8 cellular contexts compared by ENCODE assay signal in the genomic region with DNA sequence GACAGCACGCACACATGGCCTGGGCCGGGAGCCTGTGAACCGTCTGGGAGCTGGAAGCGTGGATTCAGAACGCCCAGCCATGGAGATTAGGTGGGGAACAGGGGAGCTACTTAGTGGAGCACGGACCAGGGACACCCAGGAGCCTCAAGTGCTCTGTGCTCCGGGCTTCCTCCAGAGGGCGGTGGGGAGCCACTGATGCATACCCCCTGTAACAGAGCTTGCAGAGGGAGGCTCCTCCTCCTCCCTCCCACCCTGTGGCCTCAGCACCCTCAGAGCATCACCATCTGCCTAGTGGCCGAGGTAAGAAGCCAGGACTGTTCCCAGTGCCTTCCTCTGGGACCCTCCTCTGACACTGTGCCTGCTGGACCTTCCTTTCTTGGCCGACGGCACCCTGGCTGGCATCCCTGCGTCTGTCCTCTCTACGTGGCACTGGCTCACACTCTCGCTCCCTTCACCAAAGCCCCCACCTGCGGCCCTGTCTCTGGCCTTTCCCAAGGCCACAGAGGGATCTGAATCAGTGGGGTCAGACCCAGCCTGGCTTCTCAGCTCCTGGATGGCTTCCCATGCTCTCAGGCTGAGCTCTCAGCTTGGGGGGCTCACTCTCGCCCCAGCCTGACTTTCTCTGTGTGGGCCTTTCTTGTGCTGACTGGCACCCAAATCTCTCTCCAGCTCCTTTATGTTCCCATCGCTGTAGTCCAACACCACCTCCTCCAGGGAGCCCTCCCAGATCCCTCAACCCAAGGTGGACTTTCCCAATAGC.
A peak's percentile ranks its signal among the peaks of the same experiment; 100 is the strongest.
DNase-seq lines count a peak whose midpoint lies in the region; ATAC-seq and TF ChIP-seq lines count a peak whose summit lies in the region.

No MANE protein-coding gene starts in this region.

- POLR2A ChIA-PET in A673 (lab: Charles Lee; ENCODE audit: low non-redundant PET): interaction anchor here (0.5 kb wide), 1 partner anchor 48 kb away, joined by 4 read pairs; no protein-coding TSS in a partner anchor
- POLR2A ChIA-PET in PC-9 (lab: Charles Lee; ENCODE audit: unreplicated experiment): no interaction called here

- H3K27me3 ChIP-seq in A673 (replicated peaks; ENCODE audit: insufficient read depth, low read depth, low read length, poor library complexity): no peaks in the 10 kb centered on the region
- H3K27me3 ChIP-seq in PC-9 (ENCODE audit: insufficient read depth, low read depth): peaks cover 100% of the 10 kb centered on the region
- H3K27me3 ChIP-seq in colonic mucosa: no peaks in the 10 kb centered on the region
- H3K27me3 ChIP-seq in effector memory CD4-positive, alpha-beta T cell (replicated peaks; ENCODE audit: control insufficient read depth, insufficient read depth, low read length, poor library complexity, severe bottlenecking): no peaks in the 10 kb centered on the region

- H3K36me3 ChIP-seq in A673 (ENCODE audit: insufficient read depth, low read length, poor library complexity, severe bottlenecking) (no peaks in the 10 kb centered on the region), PC-9 (ENCODE audit: low read depth) (no peaks in the 10 kb centered on the region), colonic mucosa (no peaks in the 10 kb centered on the region)
- no peaks in the 10 kb centered on the region for H3K36me3 ChIP-seq in effector memory CD4-positive, alpha-beta T cell (ENCODE audit: control insufficient read depth, insufficient read depth, low read length)

- H3K9me2 ChIP-seq in PC-9 (ENCODE audit: insufficient read depth): no peaks in the 10 kb centered on the region

- no peak overlapping the region for H3K4me2 ChIP-seq in PC-9

- CTCF ChIA-PET in A673 (lab: Charles Lee): interaction anchor here (0.6 to 1.8 kb wide), 7 partner anchors 167 to 586 kb away, joined by 3 to 42 read pairs (median 4); no protein-coding TSS in a partner anchor
- CTCF ChIA-PET in PC-9 (lab: Charles Lee): interaction anchor here (0.6 kb wide), 1 partner anchor 789 kb away, joined by 7 read pairs; no protein-coding TSS in a partner anchor

- DNase-seq in A673 (ENCODE audit: low spot score): peak; percentile 87
- peak; percentile 29 for DNase-seq in HK-2 (ENCODE audit: unreplicated experiment)
- peak in 1 of 2 experiments; percentile 11 for DNase-seq in PC-9
- DNase-seq in colonic mucosa: peak; percentile 30
- DNase-seq in pons (ENCODE audit: low spot score): peak; percentile 25
- DNase-seq in effector memory CD4-positive, alpha-beta T cell: no peak

- H3K27ac ChIP-seq in A673 (ENCODE audit: low read depth, low read length, poor library complexity, severe bottlenecking): peak overlapping the region; percentile 53
- no peak overlapping the region for H3K27ac ChIP-seq in PC-9
- no peak overlapping the region for H3K27ac ChIP-seq in colonic mucosa
- no peak overlapping the region for H3K27ac ChIP-seq in effector memory CD4-positive, alpha-beta T cell (ENCODE audit: insufficient read depth, low read length, poor library complexity, severe bottlenecking)

- no peak for ATAC-seq in GM21528 (IDR thresholded peaks at IDR 0.05; ENCODE audit: low FRiP score, unreplicated experiment)
- ATAC-seq in GM18502 (IDR thresholded peaks at IDR 0.05; ENCODE audit: poor library complexity, unreplicated experiment): no peak

- TF ChIP-seq CTCF in A673 (conservative IDR thresholded peaks at IDR 0.05; ENCODE audit: low read depth, low read length) (peak; percentile 88), PC-9 (conservative IDR thresholded peaks at IDR 0.05) (peak; percentile 59; the same call in 1 of the 2 replicates), colonic mucosa (IDR thresholded peaks at IDR 0.05) (no peak)

- no peak overlapping the region for H3K9ac ChIP-seq in colonic mucosa (ENCODE audit: low read depth in 2 of 2, low read length in 2 of 2)

- H3K4me1 ChIP-seq in A673 (ENCODE audit: insufficient read depth, low read length, poor library complexity, severe bottlenecking): peaks cover 30% of the 10 kb centered on the region
- no peaks in the 10 kb centered on the region for H3K4me1 ChIP-seq in PC-9 (replicated peaks; ENCODE audit: insufficient read depth)
- H3K4me1 ChIP-seq in colonic mucosa: no peaks in the 10 kb centered on the region
- H3K4me1 ChIP-seq in effector memory CD4-positive, alpha-beta T cell (ENCODE audit: control insufficient read depth, insufficient read depth, low read length, poor library complexity, severe bottlenecking): no peaks in the 10 kb centered on the region

- no TSS peak for BruUV-seq in A673 (replicated peaks; lab: Mats Ljungman, UMichigan)
- BruUV-seq in PC-9 (replicated peaks; lab: Mats Ljungman, UMichigan): no TSS peak

- intact Hi-C loops in A673 (cut with micrococcal nuclease; ENCODE audit: unreplicated experiment): loop anchor here (1.0 to 10.0 kb wide), 4 partner anchors 174 to 586 kb away; no protein-coding TSS in a partner anchor
- intact Hi-C loops in PC-9 (cut with micrococcal nuclease; ENCODE audit: unreplicated experiment): no loop called here
- intact Hi-C loops in colonic mucosa (cut with DNase I): loop anchor here (5.0 kb wide), 1 partner anchor 261 kb away; no protein-coding TSS in a partner anchor

- no peaks in the 10 kb centered on the region; the same call in 1 of the 2 replicates for H4K20me1 ChIP-seq in PC-9 (ENCODE audit: insufficient read depth)

- H3K9me3 ChIP-seq in A673 (ENCODE audit: low read depth, low read length, poor library complexity, severe bottlenecking) (no peaks in the 10 kb centered on the region), PC-9 (ENCODE audit: insufficient read depth, low read depth) (no peaks in the 10 kb centered on the region), colonic mucosa (no peaks in the 10 kb centered on the region)
- H3K9me3 ChIP-seq in effector memory CD4-positive, alpha-beta T cell (ENCODE audit: control insufficient read depth, low read length): no peaks in the 10 kb centered on the region

- no peaks in the 10 kb centered on the region for H3K79me2 ChIP-seq in PC-9 (ENCODE audit: low read depth)

- H3F3A ChIP-seq in PC-9 (ENCODE audit: insufficient read depth, low read depth): no peaks in the 10 kb centered on the region

- no peak overlapping the region for H2AFZ ChIP-seq in PC-9

- no peak overlapping the region for H3K4me3 ChIP-seq in A673 (ENCODE audit: low read depth, low read length, poor library complexity, severe bottlenecking)
- no peak overlapping the region for H3K4me3 ChIP-seq in PC-9
- no peak overlapping the region for H3K4me3 ChIP-seq in colonic mucosa
- H3K4me3 ChIP-seq in effector memory CD4-positive, alpha-beta T cell (ENCODE audit: insufficient read depth, low read depth, low read length, poor library complexity, severe bottlenecking): no peak overlapping the region

Comparison
In these comparisons a context has a peak if more than half of its experiments do, and no peak if none do; other contexts are left out.
1. DNase-seq: peak in A673 (single experiment), HK-2 (single experiment), colonic mucosa (single experiment) and pons (single experiment); none in effector memory CD4-positive, alpha-beta T cell (0 of 3).